1 cellular context compared by ENCODE assay signal in the genomic region with DNA sequence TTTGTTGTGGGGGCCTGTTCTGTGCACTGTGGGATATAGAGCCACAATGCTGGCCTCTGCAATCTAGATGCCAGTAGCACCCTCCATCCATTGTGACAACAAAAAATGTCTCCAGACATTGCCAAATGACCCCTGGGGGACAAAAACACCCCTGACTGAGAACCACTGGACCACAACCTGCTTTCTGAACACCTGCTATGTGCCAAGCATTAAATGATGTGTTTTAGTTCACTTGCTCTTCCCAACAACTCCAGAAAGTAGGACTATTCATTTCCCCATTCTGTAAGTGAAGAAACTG.
A peak's percentile ranks its signal among the peaks of the same experiment; 100 is the strongest.
TF ChIP-seq lines count a peak whose summit lies in the region.

No MANE protein-coding gene starts in this region.

TF ChIP-seq in GM12878, 131 proteins besides CTCF, POLR2A, EP300 and RAD21 (continued from another document):
- TF ChIP-seq, protein P1, sequence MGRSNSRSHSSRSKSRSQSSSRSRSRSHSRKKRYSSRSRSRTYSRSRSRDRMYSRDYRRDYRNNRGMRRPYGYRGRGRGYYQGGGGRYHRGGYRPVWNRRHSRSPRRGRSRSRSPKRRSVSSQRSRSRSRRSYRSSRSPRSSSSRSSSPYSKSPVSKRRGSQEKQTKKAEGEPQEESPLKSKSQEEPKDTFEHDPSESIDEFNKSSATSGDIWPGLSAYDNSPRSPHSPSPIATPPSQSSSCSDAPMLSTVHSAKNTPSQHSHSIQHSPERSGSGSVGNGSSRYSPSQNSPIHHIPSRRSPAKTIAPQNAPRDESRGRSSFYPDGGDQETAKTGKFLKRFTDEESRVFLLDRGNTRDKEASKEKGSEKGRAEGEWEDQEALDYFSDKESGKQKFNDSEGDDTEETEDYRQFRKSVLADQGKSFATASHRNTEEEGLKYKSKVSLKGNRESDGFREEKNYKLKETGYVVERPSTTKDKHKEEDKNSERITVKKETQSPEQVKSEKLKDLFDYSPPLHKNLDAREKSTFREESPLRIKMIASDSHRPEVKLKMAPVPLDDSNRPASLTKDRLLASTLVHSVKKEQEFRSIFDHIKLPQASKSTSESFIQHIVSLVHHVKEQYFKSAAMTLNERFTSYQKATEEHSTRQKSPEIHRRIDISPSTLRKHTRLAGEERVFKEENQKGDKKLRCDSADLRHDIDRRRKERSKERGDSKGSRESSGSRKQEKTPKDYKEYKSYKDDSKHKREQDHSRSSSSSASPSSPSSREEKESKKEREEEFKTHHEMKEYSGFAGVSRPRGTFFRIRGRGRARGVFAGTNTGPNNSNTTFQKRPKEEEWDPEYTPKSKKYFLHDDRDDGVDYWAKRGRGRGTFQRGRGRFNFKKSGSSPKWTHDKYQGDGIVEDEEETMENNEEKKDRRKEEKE (IDR thresholded peaks at IDR 0.05): no peak
- TF ChIP-seq SREBF1 (IDR thresholded peaks at IDR 0.05; ENCODE audit: low read length): no peak
- no peak for TF ChIP-seq MAX (IDR thresholded peaks at IDR 0.05; ENCODE audit: low read depth, low read length)
- TF ChIP-seq HDAC6 (IDR thresholded peaks at IDR 0.05; ENCODE audit: unreplicated experiment): no peak
- peak; percentile 28; the same call in 1 of the 2 replicates for TF ChIP-seq PAX5 (IDR thresholded peaks at IDR 0.05; ENCODE audit: borderline replicate concordance, low read depth, low read length)
- TF ChIP-seq GATAD2B (conservative IDR thresholded peaks at IDR 0.05; ENCODE audit: low read depth): peak; percentile 57
- TF ChIP-seq DPF2 (IDR thresholded peaks at IDR 0.05): 0 out of 2 replicates have a peak, but pooled peaks have one; percentile 40
